ENCODE assay signal across 15 cellular contexts in genomic region chr5:99900302-99900811, GRCh38.
DNase-seq lines count a peak whose midpoint lies in the region; ATAC-seq, FAIRE-seq and TF ChIP-seq lines count a peak whose summit lies in the region.
"Had no signal": no experiment of that assay in that cellular context is flagged by ENCODE, and none has a peak within 500 bp of the region (broad histone marks: within the 10 kb centered on the region; RNA-seq: fewer than 3 reads in every experiment).

No MANE protein-coding gene starts in this region.

- no peak overlapping the region for H3K27ac Mint-ChIP-seq in T-helper 2 cell treated with Interferon-gamma antibody and Interleukin-4, amounts not matched to agents 5 μg/mL and 100 μg/mL, for 36 hours
- H3K27ac Mint-ChIP-seq: activated T-cell treated with anti-CD3 and anti-CD28 coated beads, Interleukin-2, amount 50 U/mL, for 72 hours had no signal

- H3K27ac ChIP-seq in GM23248: no peak overlapping the region
- H3K27ac ChIP-seq in brain microvascular endothelial cell: no peak overlapping the region

- no peak overlapping the region for H3K4me3 Mint-ChIP-seq in T-helper 2 cell treated with Interferon-gamma antibody and Interleukin-4, amounts not matched to agents 5 μg/mL and 100 μg/mL, for 36 hours
- H3K4me3 Mint-ChIP-seq: activated T-cell treated with anti-CD3 and anti-CD28 coated beads, Interleukin-2, amount 50 U/mL, for 72 hours; central memory CD8-positive, alpha-beta T cell had no signal

- H3K27me3 ChIP-seq in GM23248 (replicated peaks; ENCODE audit: insufficient read depth) (no peaks in the 10 kb centered on the region), brain microvascular endothelial cell (replicated peaks) (no peaks in the 10 kb centered on the region)

- no peaks in the 10 kb centered on the region for H3K4me1 ChIP-seq in GM23248 (ENCODE audit: insufficient read depth)
- H3K4me1 ChIP-seq: Caco-2 had no signal

- no peaks in the 10 kb centered on the region for H3K27me3 Mint-ChIP-seq in T-helper 2 cell treated with Interferon-gamma antibody and Interleukin-4, amounts not matched to agents 5 μg/mL and 100 μg/mL, for 36 hours (ENCODE audit: low read depth)
- H3K27me3 Mint-ChIP-seq: central memory CD8-positive, alpha-beta T cell had no signal

- no peaks in the 10 kb centered on the region for H3K9me3 ChIP-seq in GM23248 (ENCODE audit: low read depth)
- H3K9me3 ChIP-seq: Caco-2 had no signal

- DNase-seq in GM23248 (peak; percentile 2), NCI-H2029 treated with DMSO at 0.1 percent for 48 hours (lab: John Stamatoyannopoulos, UW) (peak; percentile 56), brain microvascular endothelial cell (peak; percentile 9), non-pigmented ciliary epithelial cell (ENCODE audit: low read depth) (peak; percentile 44), RCC 7860 (ENCODE audit: low spot score) (no peak), SIG-M5 treated with dmso at 0.1 percent for 504 hours (lab: John Stamatoyannopoulos, UW; ENCODE audit: unreplicated experiment) (no peak)
- DNase-seq in T-helper 2 cell treated with Interferon-gamma antibody and Interleukin-4, amounts not matched to agents 5 μg/mL and 100 μg/mL, for 36 hours (ENCODE audit: low spot score): no peak
- DNase-seq: activated CD4-positive, alpha-beta T cell treated with anti-CD3 and anti-CD28 coated beads for 1 hour; activated T-cell treated with anti-CD3 and anti-CD28 coated beads, Interleukin-2, amount 50 U/mL, for 72 hours; Caco-2; mesendoderm; NCI-H1436 treated with DMSO at 0.1 percent for 48 hours; retina had no signal

- WGBS in GM23248 (ENCODE audit: low coverage in 1 of 2, low lambda C conversion rate in 2 of 2, missing lambda C conversion rate in 2 of 2), 2 experiments: 11 to 13% methylated on average over 1 of the region's 1 CpG

- no peaks in the 10 kb centered on the region for H3K79me2 ChIP-seq in GM23248 (ENCODE audit: insufficient read depth)

- no peaks in the 10 kb centered on the region for H3K36me3 Mint-ChIP-seq in T-helper 2 cell treated with Interferon-gamma antibody and Interleukin-4, amounts not matched to agents 5 μg/mL and 100 μg/mL, for 36 hours (ENCODE audit: low read depth)

- no peak overlapping the region for H3K4me3 ChIP-seq in GM23248
- no peak overlapping the region for H3K4me3 ChIP-seq in brain microvascular endothelial cell (ENCODE audit: low read depth, low read length)

- no peaks in the 10 kb centered on the region for H3F3A ChIP-seq in GM23248 (ENCODE audit: insufficient read depth)

- no peak overlapping the region for H3K9ac ChIP-seq in GM23248

- H3K4me2 ChIP-seq in GM23248 (ENCODE audit: unreplicated experiment): no peak overlapping the region

- ATAC-seq in HG02938 (IDR thresholded peaks at IDR 0.05; ENCODE audit: unreplicated experiment): no peak
- ATAC-seq: activated T-cell treated with anti-CD3 and anti-CD28 coated beads, Interleukin-2, amount 50 U/mL, for 72 hours had no signal

- no peaks in the 10 kb centered on the region for H4K20me1 ChIP-seq in GM23248 (ENCODE audit: insufficient read depth)

- FAIRE-seq in RCC 7860 (lab: Jason Lieb, UNC): no peak

- H3K9me2 ChIP-seq in GM23248 (ENCODE audit: insufficient read depth): no peaks in the 10 kb centered on the region

- H3K4me1 Mint-ChIP-seq in T-helper 2 cell treated with Interferon-gamma antibody and Interleukin-4, amounts not matched to agents 5 μg/mL and 100 μg/mL, for 36 hours (ENCODE audit: low read depth): no peaks in the 10 kb centered on the region
- H3K4me1 Mint-ChIP-seq: central memory CD8-positive, alpha-beta T cell had no signal

- H3K36me3 ChIP-seq in GM23248 (ENCODE audit: low read depth) (no peaks in the 10 kb centered on the region), brain microvascular endothelial cell (replicated peaks) (no peaks in the 10 kb centered on the region)

- no peak overlapping the region for H2AFZ ChIP-seq in GM23248

- peaks cover 3% of the 10 kb centered on the region for H3K9me3 Mint-ChIP-seq in T-helper 2 cell treated with Interferon-gamma antibody and Interleukin-4, amounts not matched to agents 5 μg/mL and 100 μg/mL, for 36 hours
- H3K9me3 Mint-ChIP-seq: activated T-cell treated with anti-CD3 and anti-CD28 coated beads, Interleukin-2, amount 50 U/mL, for 72 hours had no signal

- TF ChIP-seq CTCF in brain microvascular endothelial cell (IDR thresholded peaks at IDR 0.05; ENCODE audit: low read depth, low read length, missing control alignments): no peak

- in situ Hi-C loops in GM23248 (cut with MboI) (no loop called here), brain microvascular endothelial cell (cut with HindIII; ENCODE audit: low pct_ligation_motif_present, low sequenced_read_pairs) (no loop called here)

Comparison
In these comparisons a context has a peak if more than half of its experiments do, and no peak if none do; other contexts are left out.
1. DNase-seq: peak in GM23248 (single experiment), NCI-H2029 treated with DMSO at 0.1 percent for 48 hours (single experiment), brain microvascular endothelial cell (single experiment) and non-pigmented ciliary epithelial cell (single experiment); none in RCC 7860 (single experiment), T-helper 2 cell treated with Interferon-gamma antibody and Interleukin-4, amounts not matched to agents 5 μg/mL and 100 μg/mL, for 36 hours (single experiment) and SIG-M5 treated with dmso at 0.1 percent for 504 hours (single experiment).